14 cellular contexts compared by ENCODE assay signal in the genomic region with DNA sequence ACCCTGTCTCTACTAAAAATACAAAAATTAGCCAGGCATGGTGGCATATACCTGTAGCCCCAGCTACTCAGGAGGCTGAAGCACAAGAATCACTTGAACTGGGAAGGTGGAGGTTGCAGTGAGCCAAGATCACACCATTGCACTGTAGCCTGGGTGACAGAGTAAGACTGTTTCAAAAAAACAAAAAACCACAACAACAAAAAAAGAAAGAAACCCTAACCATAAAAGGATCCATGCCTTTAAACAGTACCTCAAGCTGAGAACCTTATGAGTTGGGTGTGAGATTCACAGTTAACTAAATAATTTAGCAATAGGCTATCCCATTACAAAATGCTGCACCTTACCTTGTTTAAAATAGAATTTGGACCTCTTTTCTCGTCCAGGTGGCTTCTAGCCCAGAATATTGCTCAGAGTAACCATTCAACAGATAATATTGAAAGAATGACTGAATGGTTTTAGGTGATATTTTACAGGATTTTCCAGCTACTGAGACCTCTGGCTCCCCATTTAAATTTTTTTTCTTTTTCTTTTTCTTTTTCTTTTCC. TPM values are rescaled to one million over a fixed set of nuclear protein-coding genes. Genes with fewer than 3 reads are reported as not detected.
DNase-seq lines count a peak whose midpoint lies in the region; ATAC-seq, FAIRE-seq and TF ChIP-seq lines count a peak whose summit lies in the region.
"Had no signal": no experiment of that assay in that cellular context is flagged by ENCODE, and none has a peak within 500 bp of the region (broad histone marks: within the 10 kb centered on the region; RNA-seq: fewer than 3 reads in every experiment).

No MANE protein-coding gene starts in this region.

- intact Hi-C loops in activated CD8-positive, alpha-beta T cell treated with anti-CD3 and anti-CD28 coated beads for 36 hours (cut with micrococcal nuclease): no loop called here
- intact Hi-C loops in right lobe of liver (cut with DNase I): no loop called here
- intact Hi-C loops in testis (cut with DNase I; ENCODE audit: low total_unique reads): no loop called here
- intact Hi-C loops in pancreas (cut with DNase I): no loop called here

- FAIRE-seq in pancreas (lab: Jason Lieb, UNC): no peak

- peak; percentile 57 for ATAC-seq in activated CD8-positive, alpha-beta T cell treated with anti-CD3 and anti-CD28 coated beads, Interleukin-2, amount 10 ng/mL, durations not matched to agents 7 days and 5 days
- no peak for ATAC-seq in activated CD8-positive, alpha-beta T cell treated with anti-CD3 and anti-CD28 coated beads for 36 hours
- ATAC-seq in activated T-helper 17 cell treated with anti-CD3 and anti-CD28 coated beads, Interleukin-2, amount 50 U/mL, for 72 hours (replicated peaks): peak; percentile 23
- ATAC-seq in right lobe of liver: peak in 3 of 4 donors; percentile 47 to 82 (median 70)
- ATAC-seq in pancreas: no peak
- no peak for ATAC-seq in HG03457 (IDR thresholded peaks at IDR 0.05; ENCODE audit: unreplicated experiment)

- H3K36me3 Mint-ChIP-seq in activated CD8-positive, alpha-beta T cell treated with anti-CD3 and anti-CD28 coated beads, Interleukin-2, amount 10 ng/mL, durations not matched to agents 7 days and 5 days (ENCODE audit: low read depth): no peaks in the 10 kb centered on the region
- H3K36me3 Mint-ChIP-seq in activated CD8-positive, alpha-beta T cell treated with anti-CD3 and anti-CD28 coated beads for 36 hours (ENCODE audit: low read depth): no peaks in the 10 kb centered on the region
- no peaks in the 10 kb centered on the region for H3K36me3 Mint-ChIP-seq in activated T-helper 17 cell treated with anti-CD3 and anti-CD28 coated beads, Interleukin-2, amount 50 U/mL, for 72 hours (ENCODE audit: low read depth)
- H3K36me3 Mint-ChIP-seq: CD14-positive monocyte had no signal

- no peak overlapping the region for H3K27ac Mint-ChIP-seq in activated CD8-positive, alpha-beta T cell treated with anti-CD3 and anti-CD28 coated beads, Interleukin-2, amount 10 ng/mL, durations not matched to agents 7 days and 5 days
- no peak overlapping the region for H3K27ac Mint-ChIP-seq in activated CD8-positive, alpha-beta T cell treated with anti-CD3 and anti-CD28 coated beads for 36 hours
- no peak overlapping the region for H3K27ac Mint-ChIP-seq in activated T-helper 17 cell treated with anti-CD3 and anti-CD28 coated beads, Interleukin-2, amount 50 U/mL, for 72 hours
- H3K27ac Mint-ChIP-seq: CD14-positive monocyte, HFFc6 had no signal

- no peaks in the 10 kb centered on the region for H3K36me3 ChIP-seq in right lobe of liver
- H3K36me3 ChIP-seq in testis (ENCODE audit: low read depth, missing control alignments): no peaks in the 10 kb centered on the region
- H3K36me3 ChIP-seq in pancreas: no peaks in the 10 kb centered on the region

- peaks cover 44% of the 10 kb centered on the region for H3K27me3 Mint-ChIP-seq in activated CD8-positive, alpha-beta T cell treated with anti-CD3 and anti-CD28 coated beads, Interleukin-2, amount 10 ng/mL, durations not matched to agents 7 days and 5 days (ENCODE audit: low read depth)
- H3K27me3 Mint-ChIP-seq in activated CD8-positive, alpha-beta T cell treated with anti-CD3 and anti-CD28 coated beads for 36 hours: peaks cover 33% of the 10 kb centered on the region
- peaks cover 31% of the 10 kb centered on the region for H3K27me3 Mint-ChIP-seq in activated T-helper 17 cell treated with anti-CD3 and anti-CD28 coated beads, Interleukin-2, amount 50 U/mL, for 72 hours

- no peak for DNase-seq in activated CD8-positive, alpha-beta T cell treated with anti-CD3 and anti-CD28 coated beads, Interleukin-2, amount 10 ng/mL, durations not matched to agents 7 days and 5 days
- no peak for DNase-seq in activated CD8-positive, alpha-beta T cell treated with anti-CD3 and anti-CD28 coated beads for 36 hours
- DNase-seq in right lobe of liver (no peak), testis (no peak), pancreas (no peak)
- DNase-seq: DMS53, HCEC 1CT, HFFc6, IMR-90 had no signal

- H3K9me3 Mint-ChIP-seq in activated CD8-positive, alpha-beta T cell treated with anti-CD3 and anti-CD28 coated beads, Interleukin-2, amount 10 ng/mL, durations not matched to agents 7 days and 5 days (ENCODE audit: insufficient read depth): no peaks in the 10 kb centered on the region
- no peaks in the 10 kb centered on the region for H3K9me3 Mint-ChIP-seq in activated CD8-positive, alpha-beta T cell treated with anti-CD3 and anti-CD28 coated beads for 36 hours
- no peaks in the 10 kb centered on the region for H3K9me3 Mint-ChIP-seq in activated T-helper 17 cell treated with anti-CD3 and anti-CD28 coated beads, Interleukin-2, amount 50 U/mL, for 72 hours
- H3K9me3 Mint-ChIP-seq: HFFc6 had no signal

- POLR2A ChIA-PET in activated CD8-positive, alpha-beta T cell treated with anti-CD3 and anti-CD28 coated beads, Interleukin-2, amount 10 ng/mL, durations not matched to agents 7 days and 5 days (lab: Charles Lee): no interaction called here
- POLR2A ChIA-PET in activated CD8-positive, alpha-beta T cell treated with anti-CD3 and anti-CD28 coated beads for 36 hours (lab: Charles Lee): no interaction called here

- no peak for TF ChIP-seq POLR2A in right lobe of liver (IDR thresholded peaks at IDR 0.05)
- TF ChIP-seq POLR2A in testis (IDR thresholded peaks at IDR 0.05): no peak

- H3K27ac ChIP-seq in right lobe of liver: no peak overlapping the region
- H3K27ac ChIP-seq in testis: no peak overlapping the region
- H3K27ac ChIP-seq in pancreas: no peak overlapping the region
- H3K27ac ChIP-seq: 22Rv1 had no signal

- no peak overlapping the region for H3K4me3 Mint-ChIP-seq in activated CD8-positive, alpha-beta T cell treated with anti-CD3 and anti-CD28 coated beads, Interleukin-2, amount 10 ng/mL, durations not matched to agents 7 days and 5 days
- no peak overlapping the region for H3K4me3 Mint-ChIP-seq in activated CD8-positive, alpha-beta T cell treated with anti-CD3 and anti-CD28 coated beads for 36 hours
- H3K4me3 Mint-ChIP-seq in activated T-helper 17 cell treated with anti-CD3 and anti-CD28 coated beads, Interleukin-2, amount 50 U/mL, for 72 hours: no peak overlapping the region
- H3K4me3 Mint-ChIP-seq: CD14-positive monocyte, HFFc6 had no signal

- H3K9me3 ChIP-seq in right lobe of liver (no peaks in the 10 kb centered on the region), testis (no peaks in the 10 kb centered on the region), pancreas (no peaks in the 10 kb centered on the region)

- peaks cover 0 to 10% of the 10 kb centered on the region in 2 donors for H3K27me3 ChIP-seq in right lobe of liver
- no peaks in the 10 kb centered on the region for H3K27me3 ChIP-seq in testis
- peaks cover 0 to 9% (median 2%) of the 10 kb centered on the region in 4 donors for H3K27me3 ChIP-seq in pancreas

- H3K4me1 Mint-ChIP-seq in activated CD8-positive, alpha-beta T cell treated with anti-CD3 and anti-CD28 coated beads, Interleukin-2, amount 10 ng/mL, durations not matched to agents 7 days and 5 days (ENCODE audit: low read depth): no peaks in the 10 kb centered on the region
- no peaks in the 10 kb centered on the region for H3K4me1 Mint-ChIP-seq in activated CD8-positive, alpha-beta T cell treated with anti-CD3 and anti-CD28 coated beads for 36 hours (ENCODE audit: low read depth)
- H3K4me1 Mint-ChIP-seq in activated T-helper 17 cell treated with anti-CD3 and anti-CD28 coated beads, Interleukin-2, amount 50 U/mL, for 72 hours: no peaks in the 10 kb centered on the region

- TF ChIP-seq CTCF in activated CD8-positive, alpha-beta T cell treated with anti-CD3 and anti-CD28 coated beads for 36 hours (IDR thresholded peaks at IDR 0.05): no peak
- TF ChIP-seq CTCF in right lobe of liver (IDR thresholded peaks at IDR 0.05) (no peak), testis (IDR thresholded peaks at IDR 0.05) (no peak), pancreas (IDR thresholded peaks at IDR 0.05) (no peak)

- H3K4me3 ChIP-seq in right lobe of liver: no peak overlapping the region
- no peak overlapping the region for H3K4me3 ChIP-seq in testis
- no peak overlapping the region for H3K4me3 ChIP-seq in pancreas

- CTCF ChIA-PET in activated CD8-positive, alpha-beta T cell treated with anti-CD3 and anti-CD28 coated beads, Interleukin-2, amount 10 ng/mL, durations not matched to agents 7 days and 5 days (lab: Charles Lee): interaction anchor here (0.7 to 1.8 kb wide), 3 partner anchors 8 to 175 kb away, joined by 3 to 8 read pairs (median 3); no protein-coding TSS in a partner anchor
- CTCF ChIA-PET in activated CD8-positive, alpha-beta T cell treated with anti-CD3 and anti-CD28 coated beads for 36 hours (lab: Charles Lee): interaction anchor here (0.8 to 3.8 kb wide), 2 partner anchors 9 to 68 kb away, joined by 4 to 25 read pairs; no protein-coding TSS in a partner anchor

- 33% methylated on average over 1 of the region's 1 CpG for WGBS in right lobe of liver (ENCODE audit: insufficient coverage, low coverage, low lambda C conversion rate, missing lambda C conversion rate)
- WGBS in testis, 2 donors: 71 to 72% methylated on average over 1 of the region's 1 CpG
- WGBS in pancreas, 2 donors: 46 to 62% methylated on average over 1 of the region's 1 CpG

- H3K4me1 ChIP-seq in right lobe of liver (peaks cover 0 to 3% (median 0%) of the 10 kb centered on the region in 4 donors), testis (peaks cover 6% of the 10 kb centered on the region), pancreas (peaks cover 0 to 6% (median 0%) of the 10 kb centered on the region in 3 donors)

RNA-seq across cellular contexts. Expression of a gene that starts 6.4 kb away (rescaled TPM):
- not detected for total RNA-seq in activated CD8-positive, alpha-beta T cell treated with anti-CD3 and anti-CD28 coated beads, Interleukin-2, amount 10 ng/mL, durations not matched to agents 7 days and 5 days
- not detected for total RNA-seq in activated CD8-positive, alpha-beta T cell treated with anti-CD3 and anti-CD28 coated beads for 36 hours
- not detected for total RNA-seq in activated T-helper 17 cell treated with anti-CD3 and anti-CD28 coated beads, Interleukin-2, amount 50 U/mL, for 72 hours
- total RNA-seq in right lobe of liver (not detected), testis (1 to 10 TPM; 2.8 to 5.5 TPM), pancreas (under 1 TPM in 2 of 6 donors, not detected in 4; 0.09 to 0.12 TPM)
- polyA plus RNA-seq in testis (ENCODE audit: insufficient read depth, low read depth, low replicate concordance) (22.3 TPM), pancreas (under 1 TPM in 1 of 2 donors, not detected in 1; 0.02 TPM)
- total RNA-seq: HFFc6, IMR-90 had no signal
- polyA plus RNA-seq: BJ, CD14-positive monocyte, IMR-90 had no signal

Comparison
In these comparisons a context has a peak if more than half of its experiments do, and no peak if none do; other contexts are left out.
1. ATAC-seq: peak in activated CD8-positive, alpha-beta T cell treated with anti-CD3 and anti-CD28 coated beads, Interleukin-2, amount 10 ng/mL, durations not matched to agents 7 days and 5 days (single experiment), activated T-helper 17 cell treated with anti-CD3 and anti-CD28 coated beads, Interleukin-2, amount 50 U/mL, for 72 hours (single experiment) and right lobe of liver (3 of 4); none in activated CD8-positive, alpha-beta T cell treated with anti-CD3 and anti-CD28 coated beads for 36 hours (single experiment), pancreas (0 of 4) and HG03457 (single experiment).